8 cellular contexts compared by ENCODE assay signal in genomic region chr14:36069535-36069900, GRCh38.
DNase-seq lines count a peak whose midpoint lies in the region; ATAC-seq and TF ChIP-seq lines count a peak whose summit lies in the region.

No MANE protein-coding gene starts in this region.

- ATAC-seq in GM19351 (IDR thresholded peaks at IDR 0.05; ENCODE audit: unreplicated experiment) (peak; percentile 74), HG03565 (IDR thresholded peaks at IDR 0.05; ENCODE audit: unreplicated experiment) (peak; percentile 62), GM21360 (IDR thresholded peaks at IDR 0.05; ENCODE audit: unreplicated experiment) (no peak)
- ATAC-seq in stimulated activated naive CD8-positive, alpha-beta T cell treated with anti-CD3 and anti-CD28 coated beads, Interleukin-15, Interleukin-2, amounts not matched to agents 100 U/mL and 50 U/mL, for 24 hours: peak; percentile 66

- peak; percentile 82 for DNase-seq in D341Med (ENCODE audit: low spot score)
- DNase-seq in NCI-H69 (lab: John Stamatoyannopoulos, UW): peak; percentile 92
- no peak for DNase-seq in ascending aorta (ENCODE audit: low spot score in 2 of 2)
- peak; percentile 38 for DNase-seq in iris pigment epithelial cell (ENCODE audit: low read depth)
- peak; percentile 31 for DNase-seq in stimulated activated naive CD8-positive, alpha-beta T cell treated with anti-CD3 and anti-CD28 coated beads, Interleukin-15, Interleukin-2, amounts not matched to agents 100 U/mL and 50 U/mL, for 24 hours

- H3K27me3 ChIP-seq in ascending aorta: no peaks in the 10 kb centered on the region

- H3K9me3 ChIP-seq in ascending aorta: no peaks in the 10 kb centered on the region

- TF ChIP-seq CTCF in ascending aorta (IDR thresholded peaks at IDR 0.05): peak in 2 of 3 experiments; percentile 10 to 34

- H3K27ac ChIP-seq in ascending aorta: no peak overlapping the region

- no peaks in the 10 kb centered on the region for H3K36me3 ChIP-seq in ascending aorta

- intact Hi-C loops in ascending aorta (cut with DNase I): no loop called here

- no peaks in the 10 kb centered on the region for H3K4me1 ChIP-seq in ascending aorta

- no peak overlapping the region for H3K4me3 ChIP-seq in ascending aorta

Comparison
In these comparisons a context has a peak if more than half of its experiments do, and no peak if none do; other contexts are left out.
1. DNase-seq: peak in D341Med (single experiment), NCI-H69 (single experiment), iris pigment epithelial cell (single experiment) and stimulated activated naive CD8-positive, alpha-beta T cell treated with anti-CD3 and anti-CD28 coated beads, Interleukin-15, Interleukin-2, amounts not matched to agents 100 U/mL and 50 U/mL, for 24 hours (single experiment); none in ascending aorta (0 of 2).